8 cellular contexts compared by ENCODE assay signal in genomic region chr20:41693136-41693979, GRCh38.
A peak's percentile ranks its signal among the peaks of the same experiment; 100 is the strongest.
DNase-seq lines count a peak whose midpoint lies in the region; ATAC-seq and TF ChIP-seq lines count a peak whose summit lies in the region.

No MANE protein-coding gene starts in this region.

- in situ Hi-C loops in GM13976 (cut with MboI; ENCODE audit: low sequenced_read_pairs, unreplicated experiment), result no loop called here

- H3K4me3 ChIP-seq in vagina, result peak overlapping the region; percentile 54 to 78

- DNase-seq in GM13976 (ENCODE audit: low spot score), result peak; percentile 73
- DNase-seq in NCI-H1436 treated with DMSO at 0.1 percent for 48 hours (lab: John Stamatoyannopoulos, UW), result peak; percentile 77
- peak; percentile 54 to 89 (median 67) for DNase-seq in T-helper 1 cell
- peak; percentile 21 to 90 (median 79) for DNase-seq in anterior cingulate cortex (lab: John Stamatoyannopoulos, UW)
- DNase-seq in hepatic stellate cell (ENCODE audit: low spot score), result peak; percentile 68
- DNase-seq in putamen (ENCODE audit: low spot score), result peak; percentile 91
- DNase-seq in vagina (ENCODE audit: extremely low spot score in 2 of 2), result no peak

- H3K4me1 ChIP-seq in vagina, result peaks cover 7% of the 10 kb centered on the region

- H3K27me3 ChIP-seq in vagina, result no peaks in the 10 kb centered on the region

- intact Hi-C loops in vagina (cut with DNase I), result no loop called here

- TF ChIP-seq CTCF in GM13976 (IDR thresholded peaks at IDR 0.05; ENCODE audit: borderline replicate concordance, control extremely low read depth, extremely low read depth, insufficient read depth, missing control alignments), result peak; percentile 38
- peak in 2 of 3 experiments; percentile 30 to 38 for TF ChIP-seq CTCF in vagina (IDR thresholded peaks at IDR 0.05)

- no peak for TF ChIP-seq POLR2A in vagina (IDR thresholded peaks at IDR 0.05)

- H3K27ac ChIP-seq in vagina, result peak overlapping the region; percentile 75

- no peaks in the 10 kb centered on the region for H3K36me3 ChIP-seq in vagina

- H3K9me3 ChIP-seq in vagina, result no peaks in the 10 kb centered on the region

- peak; percentile 82 for ATAC-seq in HG02840 (IDR thresholded peaks at IDR 0.05; ENCODE audit: low FRiP score, unreplicated experiment)

Comparison
In these comparisons a context has a peak if more than half of its experiments do, and no peak if none do; other contexts are left out.
1. DNase-seq: peak in GM13976 (single experiment), NCI-H1436 treated with DMSO at 0.1 percent for 48 hours (single experiment), T-helper 1 cell (5 of 5), anterior cingulate cortex (58 of 58), hepatic stellate cell (single experiment) and putamen (single experiment); none in vagina (0 of 2).